8 cellular contexts compared by ENCODE assay signal in the genomic region with DNA sequence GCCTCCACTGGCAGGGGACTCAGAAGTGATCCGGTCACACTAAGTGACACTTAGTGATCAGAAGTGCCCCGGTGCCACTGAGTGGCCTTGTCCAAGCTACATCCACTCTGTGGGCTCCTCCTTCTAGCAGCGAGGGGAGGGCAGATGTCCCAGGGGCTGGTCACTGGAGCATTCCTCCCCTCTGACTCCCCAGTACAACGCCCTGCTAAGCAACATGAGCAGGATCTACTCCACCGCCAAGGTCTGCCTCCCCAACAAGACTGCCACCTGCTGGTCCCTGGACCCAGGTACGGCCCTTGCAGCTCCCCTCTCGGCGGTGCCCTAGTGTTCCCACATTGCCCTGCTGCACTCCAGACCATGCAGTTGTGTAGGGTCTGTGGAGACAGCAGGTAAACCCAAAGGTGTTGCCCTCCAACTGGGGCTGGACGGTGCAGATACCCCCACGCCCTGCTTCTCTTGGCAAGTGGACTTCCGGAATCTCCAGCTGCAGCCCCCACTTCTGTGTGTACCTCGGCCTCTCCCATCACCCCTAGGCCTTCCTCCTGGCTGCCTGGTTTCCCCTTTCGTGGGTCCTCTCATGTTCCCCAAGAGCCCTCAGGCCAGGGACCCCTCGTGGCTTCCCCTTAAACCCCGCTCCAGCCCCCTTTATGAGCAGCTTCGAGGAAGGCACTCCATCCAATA. TPM values are rescaled to one million over a fixed set of nuclear protein-coding genes. Genes with fewer than 3 reads are reported as not detected.
DNase-seq lines count a peak whose midpoint lies in the region; ATAC-seq and TF ChIP-seq lines count a peak whose summit lies in the region.

No MANE protein-coding gene starts in this region.

- no peaks in the 10 kb centered on the region for H3K36me3 Mint-ChIP-seq in chondrocyte (ENCODE audit: low read depth)

- H3K4me1 Mint-ChIP-seq in chondrocyte (ENCODE audit: low read depth): peaks cover 11% of the 10 kb centered on the region

- H3K9me3 Mint-ChIP-seq in chondrocyte (ENCODE audit: low read depth): no peaks in the 10 kb centered on the region

- TF ChIP-seq CTCF in GM12864 (IDR thresholded peaks at IDR 0.05; ENCODE audit: low read depth, low read length, missing control alignments) (peak; percentile 94), chondrocyte (IDR thresholded peaks at IDR 0.05) (peak; percentile 81)

- no peak overlapping the region for H3K4me3 Mint-ChIP-seq in chondrocyte (ENCODE audit: unreplicated experiment)

- peaks cover 20% of the 10 kb centered on the region for H3K27me3 Mint-ChIP-seq in chondrocyte (ENCODE audit: low read depth)

- DNase-seq in GM12864 (ENCODE audit: low read depth): peak; percentile 37
- DNase-seq in NCI-H2196 treated with DMSO at 0.1 percent for 48 hours (lab: John Stamatoyannopoulos, UW; ENCODE audit: unreplicated experiment): peak; percentile 26
- peak; percentile 68 for DNase-seq in activated CD4-positive, CD25-positive, alpha-beta regulatory T cell treated with anti-CD3 and anti-CD28 coated beads, Interleukin-2, amount 50 U/mL, for 72 hours
- DNase-seq in chondrocyte (ENCODE audit: low spot score): peak; percentile 91
- DNase-seq in left kidney (ENCODE audit: low read depth, low spot score): peak; percentile 92
- DNase-seq in stimulated activated CD4-positive, alpha-beta T cell treated with anti-CD3 and anti-CD28 coated beads, Interleukin-2, amount 100 ng/mL, for 48 hours: peak; percentile 65 to 76
- no peak for DNase-seq in middle frontal gyrus (ENCODE audit: extremely low spot score, low spot score)

- peak; percentile 65 for ATAC-seq in HG02798 (IDR thresholded peaks at IDR 0.05; ENCODE audit: poor library complexity, unreplicated experiment)

- no peak overlapping the region for H3K4me3 ChIP-seq in GM12864 (ENCODE audit: low read depth, low read length)

- no peak overlapping the region for H3K27ac Mint-ChIP-seq in chondrocyte (ENCODE audit: unreplicated experiment)

RNA-seq across cellular contexts. Expression of a gene that starts 2.1 kb away (rescaled TPM):
- 0.28 to 0.68 TPM (median 0.52 TPM) in 3 replicates for total RNA-seq in chondrocyte

RNA-seq across cellular contexts. Expression of a gene that starts 32.8 kb away (rescaled TPM):
- total RNA-seq in chondrocyte: 6.2 to 10.1 TPM (median 9.0 TPM) in 3 replicates

RNA-seq across cellular contexts. Expression of a gene that starts 44.2 kb away (rescaled TPM):
- total RNA-seq in chondrocyte: not detected in 3 replicates
